ENCODE assay signal across 27 cellular contexts in genomic region chr2:156790343-156791034, GRCh38.
"Had no signal": no experiment of that assay in that cellular context is flagged by ENCODE, and none has a peak within 500 bp of the region (broad histone marks: within the 10 kb centered on the region; RNA-seq: fewer than 3 reads in every experiment).

No MANE protein-coding gene starts in this region.

- H2AFZ ChIP-seq: parathyroid adenoma had no signal

- H3K27ac ChIP-seq: neutrophil, ovary, parathyroid adenoma, psoas muscle, right lobe of liver, sigmoid colon, stomach, thoracic aorta, thyroid gland, tibial nerve, upper lobe of left lung, vagina had no signal

- DNase-seq: naive thymus-derived CD8-positive, alpha-beta T cell; nephron progenitor cell; occipital lobe; ovary; posterior cingulate gyrus; psoas muscle; right cardiac atrium; right lobe of liver; sigmoid colon; small intestine; stimulated activated CD4-positive, alpha-beta T cell treated with anti-CD3 and anti-CD28 coated beads, Interleukin-15, amount 100 ng/mL, for 24 hours; stimulated activated CD4-positive, alpha-beta T cell treated with anti-CD3 and anti-CD28 coated beads, Interleukin-2, amount 100 ng/mL, for 24 hours; stimulated activated CD4-positive, alpha-beta T cell treated with anti-CD3 and anti-CD28 coated beads, Interleukin-2, amount 100 ng/mL, for 48 hours; stimulated activated CD4-positive, alpha-beta T cell treated with anti-CD3 and anti-CD28 coated beads, Interleukin-4, amount 100 ng/mL, for 24 hours; stimulated activated naive B cell treated with anti-CD40 and anti-IgM and Interleukin-4, amounts not matched to agents 10 μg/mL and 1 μg/mL and 100 μg/mL, for 72 hours; stimulated activated naive CD4-positive, alpha-beta T cell treated with Interleukin-2 at 50 U/mL for 16 hours; stomach; thyroid gland; trophoblast cell; upper lobe of left lung had no signal

- ATAC-seq: naive thymus-derived CD8-positive, alpha-beta T cell; natural killer cell treated with Interleukin-12 subunit alpha and Interleukin-12 subunit beta and Interleukin-15 and Interleukin-18, amount 100 ng/mL, for 72 hours; psoas muscle; right cardiac atrium; right lobe of liver; stimulated activated effector memory CD8-positive, alpha-beta T cell treated with anti-CD3 and anti-CD28 coated beads, Interleukin-12 subunit alpha, Interleukin-12 subunit beta, amount 100 ng/mL, for 72 hours; stimulated activated naive B cell treated with anti-CD40 and anti-IgM and Interleukin-4, amounts not matched to agents 10 μg/mL and 1 μg/mL and 100 μg/mL, for 72 hours had no signal

- H3K27me3 ChIP-seq: neutrophil, ovary, right lobe of liver, sigmoid colon, stomach, thyroid gland, tibial nerve, upper lobe of left lung, vagina had no signal

- H3K4me1 ChIP-seq: parathyroid adenoma, right lobe of liver, sigmoid colon, stomach, thyroid gland, tibial nerve, upper lobe of left lung, vagina had no signal

- H3K79me2 ChIP-seq: parathyroid adenoma had no signal

- H3K4me3 ChIP-seq: ovary, psoas muscle, right lobe of liver, sigmoid colon, stomach, thoracic aorta, thyroid gland, tibial nerve, upper lobe of left lung, vagina had no signal

- H3K36me3 ChIP-seq: neutrophil, ovary, right lobe of liver, sigmoid colon, stomach, thoracic aorta, thyroid gland, tibial nerve, upper lobe of left lung, vagina had no signal

- H3K9ac ChIP-seq: parathyroid adenoma had no signal

- H3K9me3 ChIP-seq: neutrophil, ovary, psoas muscle, right lobe of liver, sigmoid colon, stomach, thoracic aorta, thyroid gland, tibial nerve, upper lobe of left lung, vagina had no signal
